ENCODE assay signal across 20 cellular contexts in genomic region chr11:102802341-102802740, GRCh38. TPM values are rescaled to one million over a fixed set of nuclear protein-coding genes. Genes with fewer than 3 reads are reported as not detected.
A peak's percentile ranks its signal among the peaks of the same experiment; 100 is the strongest.
DNase-seq lines count a peak whose midpoint lies in the region; ATAC-seq and TF ChIP-seq lines count a peak whose summit lies in the region.
"Had no signal": no experiment of that assay in that cellular context is flagged by ENCODE, and none has a peak within 500 bp of the region (broad histone marks: within the 10 kb centered on the region; RNA-seq: fewer than 3 reads in every experiment).

No MANE protein-coding gene starts in this region.

- no peak for TF ChIP-seq EP300 in sigmoid colon (IDR thresholded peaks at IDR 0.05)

- H3K36me3 ChIP-seq in brain microvascular endothelial cell (replicated peaks), result no peaks in the 10 kb centered on the region
- no peaks in the 10 kb centered on the region for H3K36me3 ChIP-seq in sigmoid colon

- TF ChIP-seq POLR2A in sigmoid colon (IDR thresholded peaks at IDR 0.05), result no peak

- no peaks in the 10 kb centered on the region for H3K9me3 ChIP-seq in sigmoid colon
- H3K9me3 ChIP-seq: A549 had no signal

- no peaks in the 10 kb centered on the region for H3K27me3 ChIP-seq in brain microvascular endothelial cell (replicated peaks)
- no peaks in the 10 kb centered on the region for H3K27me3 ChIP-seq in foreskin keratinocyte
- no peaks in the 10 kb centered on the region for H3K27me3 ChIP-seq in sigmoid colon

- peak overlapping the region; percentile 59 for H3K27ac ChIP-seq in brain microvascular endothelial cell
- no peak overlapping the region for H3K27ac ChIP-seq in foreskin keratinocyte
- H3K27ac ChIP-seq in sigmoid colon, result no peak overlapping the region
- H3K27ac ChIP-seq: A549 had no signal

- H3K4me1 ChIP-seq in foreskin keratinocyte (peaks cover 14% of the 10 kb centered on the region), sigmoid colon (no peaks in the 10 kb centered on the region)
- H3K4me1 ChIP-seq: A549 had no signal

- ATAC-seq in foreskin keratinocyte (peak; percentile 42), GM19463 (IDR thresholded peaks at IDR 0.05; ENCODE audit: unreplicated experiment) (no peak), GM21717 (IDR thresholded peaks at IDR 0.05; ENCODE audit: unreplicated experiment) (no peak)
- ATAC-seq: A549; esophagus mucosa; Panc1; stimulated activated naive CD8-positive, alpha-beta T cell treated with anti-CD3 and anti-CD28 coated beads, Interleukin-15, Interleukin-2, amounts not matched to agents 100 U/mL and 50 U/mL, for 24 hours had no signal

- in situ Hi-C loops in brain microvascular endothelial cell (cut with HindIII; ENCODE audit: low pct_ligation_motif_present, low sequenced_read_pairs), result no loop called here

- DNase-seq in AG04449 (ENCODE audit: low read depth, low spot score), result peak; percentile 91
- DNase-seq in HS-5 (ENCODE audit: low read depth), result peak; percentile 86
- peak; percentile 88 for DNase-seq in brain microvascular endothelial cell
- peak in 1 of 2 donors; percentile 62 for DNase-seq in foreskin keratinocyte
- DNase-seq in sigmoid colon, result no peak
- DNase-seq in NCI-H69 (lab: John Stamatoyannopoulos, UW), result no peak
- DNase-seq: activated CD4-positive, CD25-positive, alpha-beta regulatory T cell treated with anti-CD3 and anti-CD28 coated beads, Interleukin-2, amount 50 U/mL, for 72 hours; activated CD8-positive, alpha-beta memory T cell treated with anti-CD3 and anti-CD28 coated beads, Interleukin-2, amount 50 U/mL, for 48 hours; activated naive CD4-positive, alpha-beta T cell treated with anti-CD3 and anti-CD28 coated beads, Interleukin-2, amount 50 U/mL, for 16 hours; cerebellar nuclear complex; NCI-H187; NCI-H524; stimulated activated naive CD8-positive, alpha-beta T cell treated with anti-CD3 and anti-CD28 coated beads, Interleukin-15, Interleukin-2, amounts not matched to agents 100 U/mL and 50 U/mL, for 24 hours had no signal

- intact Hi-C loops in sigmoid colon (cut with DNase I), result no loop called here

- H3K4me3 ChIP-seq in AG04449 (ENCODE audit: low read depth, low read length), result no peak overlapping the region
- H3K4me3 ChIP-seq in brain microvascular endothelial cell (ENCODE audit: low read depth, low read length), result no peak overlapping the region
- no peak overlapping the region for H3K4me3 ChIP-seq in sigmoid colon
- H3K4me3 ChIP-seq: A549 had no signal

- CTCF ChIA-PET in AG04449 (lab: Yijun Ruan, JAX), result interaction anchor here (0.9 to 2.2 kb wide), 11 partner anchors 9 to 234 kb away, joined by 3 to 14 read pairs (median 4); partner anchors contain the start of gene MMP10

- POLR2A ChIA-PET in AG04449 (lab: Yijun Ruan, JAX), result interaction anchor here (1.1 to 1.7 kb wide), 2 partner anchors 9 to 41 kb away, joined by 4 to 8 read pairs; no protein-coding TSS in a partner anchor

- TF ChIP-seq CTCF in AG04449 (IDR thresholded peaks at IDR 0.05; ENCODE audit: insufficient read depth, low read length, missing control alignments), result no peak
- no peak for TF ChIP-seq CTCF in brain microvascular endothelial cell (IDR thresholded peaks at IDR 0.05; ENCODE audit: low read depth, low read length, missing control alignments)
- TF ChIP-seq CTCF in foreskin keratinocyte (conservative IDR thresholded peaks at IDR 0.05), result no peak
- TF ChIP-seq CTCF in sigmoid colon (IDR thresholded peaks at IDR 0.05), result no peak

- 44 to 65% methylated on average over 2 of the region's 2 CpGs for WGBS in sigmoid colon, 2 donors

RNA-seq across cellular contexts. Expression of gene MMP1, which starts 4.4 kb away (rescaled TPM):
- total RNA-seq in foreskin keratinocyte, result 34.4 and 62.3 TPM in 2 replicates
- 27.8 and 43.4 TPM in 2 replicates for polyA plus RNA-seq in foreskin keratinocyte
- total RNA-seq in sigmoid colon, result 1 to 10 TPM in 1 of 4 donors, not detected in 3; 1.8 TPM
- 1 to 10 TPM in 2 of 3 donors, under 1 TPM in 1; 0.60 to 5.3 (median 2.7) TPM for polyA plus RNA-seq in sigmoid colon
- total RNA-seq: T-helper 1 cell treated with Interleukin-12 subunit alpha and Interleukin-12 subunit beta and Interleukin-4 antibody, amounts not matched to agents 30 ng/mL and 1 ng/mL, for 36 hours had no signal

RNA-seq across cellular contexts. Expression of gene MMP10, which starts 21.9 kb away (rescaled TPM):
- total RNA-seq in foreskin keratinocyte (1.7 and 5.2 TPM in 2 replicates), sigmoid colon (not detected)
- polyA plus RNA-seq in foreskin keratinocyte (1.8 and 4.4 TPM in 2 replicates), sigmoid colon (under 1 TPM in 2 of 3 donors, not detected in 1; 0.25 to 0.46 TPM)
- total RNA-seq: skeletal muscle tissue; T-helper 1 cell treated with Interleukin-12 subunit alpha and Interleukin-12 subunit beta and Interleukin-4 antibody, amounts not matched to agents 30 ng/mL and 1 ng/mL, for 36 hours had no signal

RNA-seq across cellular contexts. Expression of gene MMP3, which starts 41.1 kb away (rescaled TPM):
- total RNA-seq in foreskin keratinocyte (0.10 and 0.21 TPM in 2 replicates), sigmoid colon (10 to 100 TPM in 2 of 4 donors, under 1 TPM in 1, not detected in 1; 0.36 to 28.5 (median 25.3) TPM)
- polyA plus RNA-seq in foreskin keratinocyte (0.15 and 0.16 TPM in 2 replicates), sigmoid colon (1 to 10 TPM in 2 of 3 donors, not detected in 1; 1.3 to 2.8 TPM)
- total RNA-seq: skeletal muscle tissue; T-helper 1 cell treated with Interleukin-12 subunit alpha and Interleukin-12 subunit beta and Interleukin-4 antibody, amounts not matched to agents 30 ng/mL and 1 ng/mL, for 36 hours had no signal
- polyA plus RNA-seq: A549 had no signal

Comparison
In these comparisons a context has a peak if more than half of its experiments do, and no peak if none do; other contexts are left out.
1. DNase-seq: peak in AG04449 (single experiment), HS-5 (single experiment) and brain microvascular endothelial cell (single experiment); none in sigmoid colon (single experiment) and NCI-H69 (single experiment).
2. RNA of gene MMP1, which starts 4.4 kb away (total RNA-seq): 34.4 to 62.3 TPM in foreskin keratinocyte; 1.8 TPM in sigmoid colon; every median in the first group is over 10 times any median in the second.